Comparison of ENCODE assay signal across 8 cellular contexts in genomic region chr3:194203482-194204035, GRCh38.
DNase-seq lines count a peak whose midpoint lies in the region; ATAC-seq and TF ChIP-seq lines count a peak whose summit lies in the region.

No MANE protein-coding gene starts in this region.

- DNase-seq in NCI-H1436 (lab: John Stamatoyannopoulos, UW) (peak; percentile 79), coronary artery (ENCODE audit: low spot score) (no peak), skeletal muscle cell (ENCODE audit: low read depth) (no peak), NCI-H2171 (lab: John Stamatoyannopoulos, UW) (no peak), putamen (ENCODE audit: low spot score) (no peak)

- no peak overlapping the region for H3K27ac ChIP-seq in coronary artery

- TF ChIP-seq CTCF in coronary artery (IDR thresholded peaks at IDR 0.05) = no peak

- ATAC-seq in GM18868 (IDR thresholded peaks at IDR 0.05; ENCODE audit: unreplicated experiment) (peak; percentile 47), HG03108 (IDR thresholded peaks at IDR 0.05; ENCODE audit: unreplicated experiment) (no peak), GM19452 (IDR thresholded peaks at IDR 0.05; ENCODE audit: unreplicated experiment) (no peak)

- peak overlapping the region; percentile 53 for H3K4me3 ChIP-seq in coronary artery
- peak overlapping the region; percentile 9 for H3K4me3 ChIP-seq in skeletal muscle cell (ENCODE audit: low read depth, low read length)
